ENCODE assay signal across 1 cellular context in the genomic region with DNA sequence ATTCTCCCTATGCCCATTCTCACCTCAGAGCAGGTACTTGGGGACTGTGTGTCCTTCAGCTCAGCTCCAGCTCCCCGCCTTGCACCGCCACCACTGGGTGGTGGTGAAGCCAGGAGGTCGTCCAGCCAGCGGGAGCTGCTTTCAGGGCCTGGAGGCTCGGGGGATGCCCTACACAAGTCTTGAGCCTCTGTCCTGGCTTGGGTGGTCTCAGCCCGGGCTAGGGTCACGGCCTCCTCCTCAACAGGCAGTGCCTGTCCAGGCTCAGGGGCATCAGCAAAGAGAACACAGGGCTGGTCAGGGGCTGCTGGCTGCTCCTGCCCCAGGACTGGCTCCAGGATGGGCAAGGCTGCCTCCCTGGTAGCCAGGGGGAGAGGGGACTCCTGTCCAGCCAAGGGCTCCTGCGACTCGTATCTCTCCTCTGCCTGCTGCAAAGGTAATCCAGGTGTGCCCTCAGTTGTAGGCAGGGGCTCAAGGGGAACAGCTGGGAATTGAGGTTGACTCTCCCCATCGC.
TF ChIP-seq lines count a peak whose summit lies in the region.

No MANE protein-coding gene starts in this region.

TF ChIP-seq in IMR-90, 13 proteins besides CTCF, POLR2A, EP300 and RAD21:
- TF ChIP-seq BHLHE40 (IDR thresholded peaks at IDR 0.05; ENCODE audit: low read depth, low read length) (no peak), MXI1 (IDR thresholded peaks at IDR 0.05; ENCODE audit: borderline replicate concordance, low read depth, low read length) (no peak), CHD1 (IDR thresholded peaks at IDR 0.05; ENCODE audit: low read depth, low read length) (no peak), RFX5 (IDR thresholded peaks at IDR 0.05; ENCODE audit: low read depth, low read length) (no peak), CEBPB (IDR thresholded peaks at IDR 0.05; ENCODE audit: low read depth, low read length) (no peak), NFE2L2 (IDR thresholded peaks at IDR 0.05; ENCODE audit: low read depth, low read length) (no peak), RCOR1 (IDR thresholded peaks at IDR 0.05; ENCODE audit: insufficient replicate concordance, low read length) (no peak), FOS (IDR thresholded peaks at IDR 0.05; ENCODE audit: low read depth, low read length) (no peak)
- TF ChIP-seq, protein P1, sequence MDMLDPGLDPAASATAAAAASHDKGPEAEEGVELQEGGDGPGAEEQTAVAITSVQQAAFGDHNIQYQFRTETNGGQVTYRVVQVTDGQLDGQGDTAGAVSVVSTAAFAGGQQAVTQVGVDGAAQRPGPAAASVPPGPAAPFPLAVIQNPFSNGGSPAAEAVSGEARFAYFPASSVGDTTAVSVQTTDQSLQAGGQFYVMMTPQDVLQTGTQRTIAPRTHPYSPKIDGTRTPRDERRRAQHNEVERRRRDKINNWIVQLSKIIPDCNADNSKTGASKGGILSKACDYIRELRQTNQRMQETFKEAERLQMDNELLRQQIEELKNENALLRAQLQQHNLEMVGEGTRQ (IDR thresholded peaks at IDR 0.05; ENCODE audit: low read depth, low read length), result no peak
- TF ChIP-seq, protein P2, sequence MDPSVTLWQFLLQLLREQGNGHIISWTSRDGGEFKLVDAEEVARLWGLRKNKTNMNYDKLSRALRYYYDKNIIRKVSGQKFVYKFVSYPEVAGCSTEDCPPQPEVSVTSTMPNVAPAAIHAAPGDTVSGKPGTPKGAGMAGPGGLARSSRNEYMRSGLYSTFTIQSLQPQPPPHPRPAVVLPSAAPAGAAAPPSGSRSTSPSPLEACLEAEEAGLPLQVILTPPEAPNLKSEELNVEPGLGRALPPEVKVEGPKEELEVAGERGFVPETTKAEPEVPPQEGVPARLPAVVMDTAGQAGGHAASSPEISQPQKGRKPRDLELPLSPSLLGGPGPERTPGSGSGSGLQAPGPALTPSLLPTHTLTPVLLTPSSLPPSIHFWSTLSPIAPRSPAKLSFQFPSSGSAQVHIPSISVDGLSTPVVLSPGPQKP (IDR thresholded peaks at IDR 0.05; ENCODE audit: borderline replicate concordance, low read depth, low read length), result no peak
